In genomic region chr4:188960411-188961093, GRCh38 we compare ENCODE assay signal across 28 cellular contexts.
DNase-seq lines count a peak whose midpoint lies in the region; TF ChIP-seq lines count a peak whose summit lies in the region.
"Had no signal": no experiment of that assay in that cellular context is flagged by ENCODE, and none has a peak within 500 bp of the region (broad histone marks: within the 10 kb centered on the region; RNA-seq: fewer than 3 reads in every experiment).

No MANE protein-coding gene starts in this region.

- DNase-seq in A172 (ENCODE audit: low spot score): peak; percentile 7
- peak; percentile 43 for DNase-seq in AG09309 (ENCODE audit: low read depth)
- peak; percentile 12 for DNase-seq in NCI-H146 treated with DMSO at 0.1 percent for 48 hours (lab: John Stamatoyannopoulos, UW; ENCODE audit: unreplicated experiment)
- peak; percentile 6 for DNase-seq in fibroblast of pulmonary artery (ENCODE audit: low read depth)
- DNase-seq in lower leg skin (ENCODE audit: low spot score in 2 of 2): no peak
- DNase-seq in WERI-Rb-1: no peak
- no peak for DNase-seq in H7
- DNase-seq: activated CD8-positive, alpha-beta memory T cell treated with anti-CD3 and anti-CD28 coated beads, Interleukin-2, amount 50 U/mL, for 4 hours; activated effector memory CD4-positive, alpha-beta T cell treated with Interleukin-2 at 50 U/mL for 16 hours; AML-193; CD8-positive, alpha-beta memory T cell; DND-41; foreskin keratinocyte; Kasumi-1; kidney; naive thymus-derived CD8-positive, alpha-beta T cell; NCI-H1105; NCI-H526 treated with DMSO at 0.1 percent for 48 hours; OCI-M1; pancreas; sigmoid colon; stimulated activated CD4-positive, alpha-beta T cell treated with anti-CD3 and anti-CD28 coated beads, Interleukin-1b, Interleukin-23, amount 100 ng/mL, for 48 hours; stimulated activated naive CD4-positive, alpha-beta T cell; T-helper 17 cell had no signal

- no peak overlapping the region for H3K27ac ChIP-seq in WERI-Rb-1
- H3K27ac ChIP-seq: breast epithelium, foreskin keratinocyte, pancreas, sigmoid colon, thoracic aorta, VCaP had no signal

- intact Hi-C loops in lower leg skin (cut with DNase I; ENCODE audit: low total_unique reads): no loop called here

- H3K9me3 ChIP-seq in WERI-Rb-1 (ENCODE audit: severe bottlenecking): no peaks in the 10 kb centered on the region
- H3K9me3 ChIP-seq: breast epithelium, HAP-1, pancreas, thoracic aorta had no signal

- H3K27me3 ChIP-seq in WERI-Rb-1 (ENCODE audit: insufficient read depth, low read depth, severe bottlenecking) (peaks cover 79% of the 10 kb centered on the region), H7 (ENCODE audit: control insufficient read depth, insufficient read depth, low read length) (no peaks in the 10 kb centered on the region)
- H3K27me3 ChIP-seq: breast epithelium, foreskin keratinocyte, sigmoid colon had no signal

- TF ChIP-seq POLR2A in lower leg skin (IDR thresholded peaks at IDR 0.05): no peak

- H3K4me3 ChIP-seq in AG09309 (ENCODE audit: control insufficient read depth, low read depth, low read length) (no peak overlapping the region), fibroblast of pulmonary artery (replicated peaks; ENCODE audit: low read depth, low read length) (no peak overlapping the region), lower leg skin (ENCODE audit: low read depth, poor library complexity, severe bottlenecking) (no peak overlapping the region), WERI-Rb-1 (ENCODE audit: low read depth, low read length) (no peak overlapping the region), H7 (ENCODE audit: insufficient read depth, low read depth, low read length) (no peak overlapping the region)
- H3K4me3 ChIP-seq: breast epithelium, HAP-1, pancreas, sigmoid colon, thoracic aorta had no signal

- 49 to 71% methylated on average over 4 of the region's 4 CpGs for WGBS in lower leg skin, 2 donors

- H3K36me3 ChIP-seq in WERI-Rb-1 (no peaks in the 10 kb centered on the region), H7 (replicated peaks; ENCODE audit: control insufficient read depth, insufficient read depth, low read length) (no peaks in the 10 kb centered on the region)
- H3K36me3 ChIP-seq: breast epithelium, HAP-1, pancreas, sigmoid colon, thoracic aorta had no signal

- TF ChIP-seq CTCF in AG09309 (IDR thresholded peaks at IDR 0.05; ENCODE audit: control insufficient read depth, insufficient read depth, low read depth, low read length, missing control alignments) (no peak), fibroblast of pulmonary artery (IDR thresholded peaks at IDR 0.05; ENCODE audit: low read length, missing control alignments) (no peak), lower leg skin (IDR thresholded peaks at IDR 0.05) (no peak), WERI-Rb-1 (IDR thresholded peaks at IDR 0.05; ENCODE audit: low read depth, low read length) (no peak)

Comparison
In these comparisons a context has a peak if more than half of its experiments do, and no peak if none do; other contexts are left out.
1. DNase-seq: peak in A172 (single experiment), AG09309 (single experiment), NCI-H146 treated with DMSO at 0.1 percent for 48 hours (single experiment) and fibroblast of pulmonary artery (single experiment); none in lower leg skin (0 of 2), WERI-Rb-1 (single experiment) and H7 (single experiment).